ENCODE assay signal across 8 cellular contexts in genomic region chr1:178725603-178726517, GRCh38. TPM values are rescaled to one million over a fixed set of nuclear protein-coding genes. Genes with fewer than 3 reads are reported as not detected.
DNase-seq lines count a peak whose midpoint lies in the region; ATAC-seq and TF ChIP-seq lines count a peak whose summit lies in the region.

No MANE protein-coding gene starts in this region.

- H3K4me1 ChIP-seq in neutrophil (ENCODE audit: control insufficient read depth in 1 of 2, insufficient read depth in 1 of 2, low read depth in 1 of 2, low read length in 1 of 2) = peaks cover 14% of the 10 kb centered on the region in 2 experiments
- peaks cover 0 to 15% (median 0%) of the 10 kb centered on the region in 4 donors for H3K4me1 ChIP-seq in tibial nerve

- DNase-seq in DMS79 treated with DMSO at 0.1 percent for 48 hours (lab: John Stamatoyannopoulos, UW) (peak; percentile 6), germinal center (ENCODE audit: low spot score) (peak; percentile 77), tibial nerve (ENCODE audit: low spot score in 2 of 2) (peak; percentile 16 to 50)
- peak; percentile 87 for DNase-seq in Jurkat, Clone E6-1 (ENCODE audit: low read depth, low spot score)

- no peak for TF ChIP-seq CTCF in neutrophil (IDR thresholded peaks at IDR 0.05)
- TF ChIP-seq CTCF in tibial nerve (IDR thresholded peaks at IDR 0.05) = no peak

- H3K9me3 Mint-ChIP-seq in activated naive CD4-positive, alpha-beta T cell treated with anti-CD3 and anti-CD28 coated beads, Interleukin-2, amount 50 U/mL, for 24 hours = no peaks in the 10 kb centered on the region

- peak overlapping the region; percentile 71 for H3K4me3 ChIP-seq in Jurkat, Clone E6-1 (ENCODE audit: low read length)
- H3K4me3 ChIP-seq in neutrophil (ENCODE audit: low read depth in 1 of 2, low read length in 1 of 2) (peak overlapping the region; percentile 74 to 92), tibial nerve (peak overlapping the region; percentile 64 to 94 (median 82))

- WGBS in tibial nerve, 2 donors = 0% methylated on average over 22 to 43 of the region's 76 CpGs

- ATAC-seq in GM21723 (IDR thresholded peaks at IDR 0.05; ENCODE audit: unreplicated experiment) = peak; percentile 77

- peak in 1 of 2 donors; percentile 12 for TF ChIP-seq EP300 in tibial nerve (IDR thresholded peaks at IDR 0.05)

- H3K27ac Mint-ChIP-seq in activated naive CD4-positive, alpha-beta T cell treated with anti-CD3 and anti-CD28 coated beads, Interleukin-2, amount 50 U/mL, for 24 hours = peak overlapping the region; percentile 81

- H3K4me1 Mint-ChIP-seq in activated naive CD4-positive, alpha-beta T cell treated with anti-CD3 and anti-CD28 coated beads, Interleukin-2, amount 50 U/mL, for 24 hours = peaks cover 24% of the 10 kb centered on the region

- peaks cover under 1% of the 10 kb centered on the region for H3K36me3 Mint-ChIP-seq in activated naive CD4-positive, alpha-beta T cell treated with anti-CD3 and anti-CD28 coated beads, Interleukin-2, amount 50 U/mL, for 24 hours

- no peaks in the 10 kb centered on the region for H3K27me3 Mint-ChIP-seq in activated naive CD4-positive, alpha-beta T cell treated with anti-CD3 and anti-CD28 coated beads, Interleukin-2, amount 50 U/mL, for 24 hours

- no peaks in the 10 kb centered on the region for H3K27me3 ChIP-seq in neutrophil
- H3K27me3 ChIP-seq in tibial nerve = no peaks in the 10 kb centered on the region

- H3K9me3 ChIP-seq in neutrophil = no peaks in the 10 kb centered on the region
- H3K9me3 ChIP-seq in tibial nerve = no peaks in the 10 kb centered on the region

- peak; percentile 65 for TF ChIP-seq POLR2A in Raji (IDR thresholded peaks at IDR 0.05; ENCODE audit: insufficient read depth, low read depth, low read length)
- peak in 1 of 2 donors; percentile 20 for TF ChIP-seq POLR2A in tibial nerve (IDR thresholded peaks at IDR 0.05)

- H3K27ac ChIP-seq in neutrophil = peak overlapping the region; percentile 90
- H3K27ac ChIP-seq in tibial nerve = peak overlapping the region in 3 of 4 donors; percentile 45 to 90 (median 83)

- peak overlapping the region; percentile 88 for H3K4me3 Mint-ChIP-seq in activated naive CD4-positive, alpha-beta T cell treated with anti-CD3 and anti-CD28 coated beads, Interleukin-2, amount 50 U/mL, for 24 hours

- H3K36me3 ChIP-seq in neutrophil (no peaks in the 10 kb centered on the region), tibial nerve (no peaks in the 10 kb centered on the region)

RNA-seq across cellular contexts. Expression of gene RALGPS2, which starts 0.8 kb away (rescaled TPM):
- polyA plus RNA-seq in Jurkat, Clone E6-1 (2012; ENCODE audit: insufficient read depth, insufficient read length) = 6.9 TPM
- total RNA-seq in tibial nerve = 10 to 100 TPM in 3 of 4 donors, 1 to 10 TPM in 1; 4.3 to 30.8 (median 16.8) TPM

Comparison
In these comparisons a context has a peak if more than half of its experiments do, and no peak if none do; other contexts are left out.
1. Peak in every context shown above with its lines: DNase-seq, ATAC-seq, H3K4me3 ChIP-seq and H3K27ac ChIP-seq.
2. DNase-seq: peak in every context shown above with its lines; median percentile 87 in Jurkat, Clone E6-1; 77 in germinal center; 33 in tibial nerve; 6 in DMS79 treated with DMSO at 0.1 percent for 48 hours.